In the genomic region with DNA sequence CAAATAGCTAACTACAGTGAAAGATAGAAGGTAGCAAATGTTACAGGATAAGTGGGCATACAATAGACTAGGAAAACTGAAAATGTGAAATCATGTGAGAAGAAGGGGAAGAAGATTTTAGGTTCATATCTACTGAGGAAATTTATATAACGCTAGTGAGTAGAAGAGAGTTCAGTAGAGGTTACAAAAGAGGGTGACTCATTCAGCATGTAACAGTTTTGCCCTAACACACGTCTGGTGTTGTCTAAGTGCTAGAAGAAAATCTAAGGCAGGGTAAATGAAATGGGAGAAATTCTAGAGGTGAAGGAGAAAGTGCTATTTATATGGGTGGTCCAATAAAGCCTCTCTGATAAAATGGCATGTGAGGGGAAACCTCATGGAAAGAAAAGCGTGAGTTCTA, we compare ENCODE assay signal across 15 cellular contexts.
"Had no signal": no experiment of that assay in that cellular context is flagged by ENCODE, and none has a peak within 500 bp of the region (broad histone marks: within the 10 kb centered on the region; RNA-seq: fewer than 3 reads in every experiment).

No MANE protein-coding gene starts in this region.

- H3K27ac ChIP-seq: ascending aorta, esophagus muscularis mucosa, tibial nerve, vagina had no signal

- H3K36me3 ChIP-seq: ascending aorta, esophagus muscularis mucosa, tibial nerve, vagina had no signal

- DNase-seq: activated CD4-positive, CD25-positive, alpha-beta regulatory T cell treated with anti-CD3 and anti-CD28 coated beads, Interleukin-2, amount 50 U/mL, for 72 hours; activated naive CD8-positive, alpha-beta T cell treated with anti-CD3 and anti-CD28 coated beads, Interleukin-2, amount 10 ng/mL, durations not matched to agents 7 days and 5 days; hippocampal formation; kidney glomerular epithelial cell; left ventricle myocardium superior; stimulated activated CD4-positive, alpha-beta T cell treated with anti-CD3 and anti-CD28 coated beads, Interleukin-15, amount 100 ng/mL, for 24 hours; stimulated activated CD4-positive, alpha-beta T cell treated with anti-CD3 and anti-CD28 coated beads, Interleukin-4, amount 100 ng/mL, for 24 hours; stimulated activated naive CD4-positive, alpha-beta T cell treated with Interleukin-2 at 50 U/mL for 16 hours; substantia nigra; T-helper 9 cell had no signal

- H3K4me1 ChIP-seq: ascending aorta, esophagus muscularis mucosa, vagina had no signal

- H3K4me3 ChIP-seq: ascending aorta, esophagus muscularis mucosa, tibial nerve, vagina had no signal

- H3K27me3 ChIP-seq: ascending aorta, esophagus muscularis mucosa, tibial nerve, vagina had no signal

- H3K9me3 ChIP-seq: ascending aorta, esophagus muscularis mucosa, tibial nerve, vagina had no signal

- ATAC-seq: left ventricle myocardium superior; natural killer cell treated with Interleukin-12 subunit alpha and Interleukin-12 subunit beta and Interleukin-15 and Interleukin-18, amount 100 ng/mL, for 72 hours had no signal
